34 cellular contexts compared by ENCODE assay signal in genomic region chr2:193900292-193900691, GRCh38.
"Had no signal": no experiment of that assay in that cellular context is flagged by ENCODE, and none has a peak within 500 bp of the region (broad histone marks: within the 10 kb centered on the region; RNA-seq: fewer than 3 reads in every experiment).

No MANE protein-coding gene starts in this region.

- H3K27ac ChIP-seq: adrenal gland, body of pancreas, brain microvascular endothelial cell, breast epithelium, VCaP had no signal

- FAIRE-seq: astrocyte, colon, TTC549 had no signal

- H3K36me3 ChIP-seq: adrenal gland, brain microvascular endothelial cell, breast epithelium had no signal

- DNase-seq: activated B cell treated with CpG ODN at 0.5 μM for 24 hours; activated CD4-positive, alpha-beta memory T cell treated with anti-CD3 and anti-CD28 coated beads for 36 hours; activated CD4-positive, alpha-beta T cell treated with anti-CD3 and anti-CD28 coated beads for 4 hours; activated CD4-positive, alpha-beta T cell treated with anti-CD3 and anti-CD28 coated beads, Interleukin-2, amount 10 ng/mL, durations not matched to agents 24 days and 14 days; activated CD4-positive, alpha-beta T cell treated with anti-CD3 and anti-CD28 coated beads, Interleukin-2, amount 50 U/mL, for 1 hour; activated CD4-positive, alpha-beta T cell treated with anti-CD3 and anti-CD28 coated beads, Interleukin-2, amount 50 U/mL, for 4 hours; activated CD4-positive, CD25-positive, alpha-beta regulatory T cell treated with anti-CD3 and anti-CD28 coated beads, Interleukin-2, amount 50 U/mL, for 72 hours; activated CD8-positive, alpha-beta memory T cell treated with anti-CD3 and anti-CD28 coated beads, Interleukin-2, amount 50 U/mL, for 4 hours; activated CD8-positive, alpha-beta T cell treated with anti-CD3 and anti-CD28 coated beads for 36 hours; activated effector memory CD4-positive, alpha-beta T cell treated with anti-CD3 and anti-CD28 coated beads, Interleukin-2, amount 50 U/mL, for 16 hours; activated gamma-delta T cell treated with Interleukin-2 at 50 U/mL for 16 hours; activated naive CD4-positive, alpha-beta T cell; activated naive CD4-positive, alpha-beta T cell treated with anti-CD3 and anti-CD28 coated beads for 36 hours; activated naive CD4-positive, alpha-beta T cell treated with anti-CD3 and anti-CD28 coated beads, Interleukin-2, amount 50 U/mL, for 16 hours; activated naive CD8-positive, alpha-beta T cell treated with anti-CD3 and anti-CD28 coated beads for 36 hours; activated T-cell treated with anti-CD3 and anti-CD28 coated beads for 4 hours; activated T-cell treated with anti-CD3 and anti-CD28 coated beads, Interleukin-2, amount 50 U/mL, for 1 hour; activated T-cell treated with anti-CD3 and anti-CD28 coated beads, Interleukin-2, amount 50 U/mL, for 4 hours; activated T-cell treated with anti-CD3 and anti-CD28 coated beads, Interleukin-2, amount 50 U/mL, for 72 hours; adrenal gland; amniotic stem cell; aorta; body of pancreas; brain microvascular endothelial cell; central memory CD4-positive, alpha-beta T cell; T-helper 2 cell; T-helper 9 cell had no signal

- H3K27me3 ChIP-seq: adrenal gland, body of pancreas, brain microvascular endothelial cell, breast epithelium had no signal

- H3K4me1 ChIP-seq: adrenal gland, body of pancreas, breast epithelium had no signal

- H3K9me3 ChIP-seq: adrenal gland, body of pancreas, breast epithelium had no signal

- H3K4me3 ChIP-seq: adrenal gland, body of pancreas, breast epithelium had no signal

- ATAC-seq: activated CD8-positive, alpha-beta T cell treated with anti-CD3 and anti-CD28 coated beads for 36 hours; activated naive CD4-positive, alpha-beta T cell treated with anti-CD3 and anti-CD28 coated beads, Interleukin-2, amount 50 U/mL, for 72 hours; activated T-cell treated with anti-CD3 and anti-CD28 coated beads, Interleukin-2, amount 50 U/mL, for 4 hours; activated T-cell treated with anti-CD3 and anti-CD28 coated beads, Interleukin-2, amount 50 U/mL, for 72 hours; activated T-helper 17 cell treated with anti-CD3 and anti-CD28 coated beads, Interleukin-2, amount 50 U/mL, for 72 hours; body of pancreas had no signal
